ENCODE assay signal across 1 cellular context in genomic region chr3:169954142-169954756, GRCh38.
TF ChIP-seq lines count a peak whose summit lies in the region.

No MANE protein-coding gene starts in this region.

TF ChIP-seq in K562, 482 proteins besides CTCF, POLR2A, EP300 and RAD21 (continued from another document):
- TF ChIP-seq MIER1 (IDR thresholded peaks at IDR 0.05; ENCODE audit: low read depth) = no peak
- TF ChIP-seq FUS (optimal IDR thresholded peaks at IDR 0.05; ENCODE audit: low read depth, low read length) = no peak
- no peak for TF ChIP-seq CCAR2 (IDR thresholded peaks at IDR 0.05; ENCODE audit: low read depth, low read length)
- no peak for TF ChIP-seq FIP1L1 (IDR thresholded peaks at IDR 0.05; ENCODE audit: low read depth, low read length, poor library complexity, severe bottlenecking)
- no peak for TF ChIP-seq FOS (IDR thresholded peaks at IDR 0.05; ENCODE audit: extremely low read depth, insufficient read length)
- no peak for TF ChIP-seq PREB (CRISPR knock-in tag; IDR thresholded peaks at IDR 0.05)
- no peak for TF ChIP-seq ETS1 (conservative IDR thresholded peaks at IDR 0.05; ENCODE audit: control insufficient read depth, low read depth, low read length)
- no peak for TF ChIP-seq PBX2 (CRISPR knock-in tag; IDR thresholded peaks at IDR 0.05; ENCODE audit: low read depth)
- no peak for TF ChIP-seq PBX2 (tag; conservative IDR thresholded peaks at IDR 0.05; ENCODE audit: low read depth)
- TF ChIP-seq HDAC3 (IDR thresholded peaks at IDR 0.05; ENCODE audit: borderline replicate concordance, partially characterized antibody) = no peak
- no peak for TF ChIP-seq TCF3 (CRISPR knock-in tag; IDR thresholded peaks at IDR 0.05)
